In genomic region chr15:100131321-100132224, GRCh38 we compare ENCODE assay signal across 8 cellular contexts.
DNase-seq lines count a peak whose midpoint lies in the region; ATAC-seq, FAIRE-seq and TF ChIP-seq lines count a peak whose summit lies in the region.

No MANE protein-coding gene starts in this region.

- no peak for DNase-seq in D721Med (ENCODE audit: insufficient read length, low spot score)
- peak; percentile 30 for DNase-seq in RPMI8226
- peak; percentile 32 for DNase-seq in epithelial cell of esophagus (ENCODE audit: low read depth)
- DNase-seq in retina, result peak; percentile 19
- DNase-seq in SHP77 treated with DMSO at 0.1 percent for 48 hours (lab: John Stamatoyannopoulos, UW), result no peak
- DNase-seq in OCI-M2 (lab: John Stamatoyannopoulos, UW; ENCODE audit: unreplicated experiment), result no peak
- no peak for DNase-seq in activated CD8-positive, alpha-beta memory T cell treated with anti-CD3 and anti-CD28 coated beads, Interleukin-2, amount 50 U/mL, for 48 hours

- TF ChIP-seq CTCF in D721Med (IDR thresholded peaks at IDR 0.05; ENCODE audit: insufficient read depth, missing control alignments) (peak; percentile 22), epithelial cell of esophagus (IDR thresholded peaks at IDR 0.05; ENCODE audit: insufficient read depth, low read depth, low read length, missing control alignments) (peak; percentile 35)

- no peak overlapping the region for H3K4me3 ChIP-seq in epithelial cell of esophagus (ENCODE audit: low read length)

- ATAC-seq in HG02938 (IDR thresholded peaks at IDR 0.05; ENCODE audit: unreplicated experiment), result no peak

- no peak for FAIRE-seq in D721Med (lab: Jason Lieb, UNC)

Comparison
In these comparisons a context has a peak if more than half of its experiments do, and no peak if none do; other contexts are left out.
1. DNase-seq: peak in RPMI8226 (single experiment), epithelial cell of esophagus (single experiment) and retina (single experiment); none in D721Med (single experiment), SHP77 treated with DMSO at 0.1 percent for 48 hours (single experiment), OCI-M2 (single experiment) and activated CD8-positive, alpha-beta memory T cell treated with anti-CD3 and anti-CD28 coated beads, Interleukin-2, amount 50 U/mL, for 48 hours (single experiment).